ENCODE assay signal across 8 cellular contexts in genomic region chrX:12975670-12975965, GRCh38. TPM values are rescaled to one million over a fixed set of nuclear protein-coding genes. Genes with fewer than 3 reads are reported as not detected.
DNase-seq lines count a peak whose midpoint lies in the region; ATAC-seq and TF ChIP-seq lines count a peak whose summit lies in the region.

No MANE protein-coding gene starts in this region.

- H3K27ac ChIP-seq in RWPE1 (peak overlapping the region; percentile 95), fibroblast of lung (ENCODE audit: insufficient read depth, low read length) (peak overlapping the region; percentile 94), parathyroid adenoma (peak overlapping the region; percentile 80)

- CTCF ChIA-PET in RWPE1 (lab: Yijun Ruan, JAX) = interaction anchor here (0.6 kb wide), 1 partner anchor 10 kb away, joined by 4 read pairs; no protein-coding TSS in a partner anchor

- H3K27me3 ChIP-seq in fibroblast of lung (ENCODE audit: control insufficient read depth, insufficient read depth, low read length) (no peaks in the 10 kb centered on the region), parathyroid adenoma (ENCODE audit: control insufficient read depth, insufficient read depth, low read length) (no peaks in the 10 kb centered on the region)

- TF ChIP-seq CTCF in GM12875 (IDR thresholded peaks at IDR 0.05; ENCODE audit: borderline replicate concordance, insufficient read depth, low read depth, low read length) = no peak
- TF ChIP-seq CTCF in RWPE1 (conservative IDR thresholded peaks at IDR 0.05; ENCODE audit: low read depth) = no peak
- no peak for TF ChIP-seq CTCF in fibroblast of lung (conservative IDR thresholded peaks at IDR 0.05 in 1 of 2, IDR thresholded peaks at IDR 0.05 in 1 of 2; ENCODE audit: low read depth in 1 of 2, low read length in 2 of 2)
- no peak for TF ChIP-seq CTCF in parathyroid adenoma (IDR thresholded peaks at IDR 0.05)

- H3K4me3 ChIP-seq in GM12875 (ENCODE audit: low read depth, low read length) = peak overlapping the region; percentile 83
- peak overlapping the region; percentile 72 to 94 (median 82) for H3K4me3 ChIP-seq in fibroblast of lung (replicated peaks in 1 of 4; ENCODE audit: control extremely low read depth in 1 of 4, insufficient read depth in 1 of 4, low read depth in 3 of 4, low read length in 4 of 4)
- H3K4me3 ChIP-seq in parathyroid adenoma (ENCODE audit: low read depth, low read length) = peak overlapping the region; percentile 73

- DNase-seq in RWPE1 (ENCODE audit: low spot score) = no peak
- no peak for DNase-seq in fibroblast of lung (ENCODE audit: low read depth in 2 of 2)
- no peak for DNase-seq in stimulated activated CD4-positive, alpha-beta T cell treated with anti-CD3 and anti-CD28 coated beads, Interleukin-4, amount 100 ng/mL, for 4 hours
- no peak for DNase-seq in MV-4-11 (lab: John Stamatoyannopoulos, UW)

- H3K79me2 ChIP-seq in fibroblast of lung (ENCODE audit: control insufficient read depth, insufficient read depth, low read length) = peaks cover 17% of the 10 kb centered on the region
- H3K79me2 ChIP-seq in parathyroid adenoma = no peaks in the 10 kb centered on the region

- H3K36me3 ChIP-seq in fibroblast of lung (ENCODE audit: control insufficient read depth, insufficient read depth, low read length) (peaks cover 2% of the 10 kb centered on the region), parathyroid adenoma (ENCODE audit: control insufficient read depth, insufficient read depth, low read length) (no peaks in the 10 kb centered on the region)

- H3K4me1 ChIP-seq in fibroblast of lung (ENCODE audit: control insufficient read depth, extremely low read depth, insufficient read depth, low read length) (no peaks in the 10 kb centered on the region), parathyroid adenoma (no peaks in the 10 kb centered on the region)

- no peak for ATAC-seq in HG02870 (IDR thresholded peaks at IDR 0.05; ENCODE audit: unreplicated experiment)
- ATAC-seq in HG02938 (IDR thresholded peaks at IDR 0.05; ENCODE audit: unreplicated experiment) = no peak

- H4K20me1 ChIP-seq in fibroblast of lung (ENCODE audit: control insufficient read depth, extremely low read depth, insufficient read depth, low read length) = no peaks in the 10 kb centered on the region

- H3K9ac ChIP-seq in fibroblast of lung (ENCODE audit: insufficient read depth, low read length) (peak overlapping the region; percentile 96), parathyroid adenoma (no peak overlapping the region)

- H3K4me2 ChIP-seq in fibroblast of lung (ENCODE audit: extremely low read depth, insufficient read depth, low read length) (no peak overlapping the region), parathyroid adenoma (ENCODE audit: low read length) (peak overlapping the region; percentile 76)

- no peaks in the 10 kb centered on the region for H3K9me3 ChIP-seq in fibroblast of lung (ENCODE audit: control insufficient read depth, insufficient read depth, low read depth, low read length)
- no peaks in the 10 kb centered on the region for H3K9me3 ChIP-seq in parathyroid adenoma (ENCODE audit: control insufficient read depth, low read length)

- POLR2A ChIA-PET in RWPE1 (lab: Yijun Ruan, JAX; ENCODE audit: low non-redundant PET) = interaction anchor here (0.7 kb wide), 2 partner anchors 421 to 698 kb away, joined by 4 to 5 read pairs; no protein-coding TSS in a partner anchor

- no peak overlapping the region for H2AFZ ChIP-seq in fibroblast of lung (ENCODE audit: low read length)
- peak overlapping the region; percentile 83 for H2AFZ ChIP-seq in parathyroid adenoma

RNA-seq across cellular contexts. Expression of gene TMSB4X, which starts 0.7 kb away (rescaled TPM):
- total RNA-seq in fibroblast of lung = 14,195 and 17,013 TPM in 2 replicates
- polyA plus RNA-seq in fibroblast of lung = 10,803 and 14,631 TPM in 2 replicates
- 9,084 and 12,343 TPM in 2 replicates for polyA plus RNA-seq in fibroblast of lung (2012)
- 550 and 997 TPM in 2 replicates for polyA minus RNA-seq in fibroblast of lung (ENCODE audit: low replicate concordance)
